Comparison of ENCODE assay signal across 21 cellular contexts in the genomic region with DNA sequence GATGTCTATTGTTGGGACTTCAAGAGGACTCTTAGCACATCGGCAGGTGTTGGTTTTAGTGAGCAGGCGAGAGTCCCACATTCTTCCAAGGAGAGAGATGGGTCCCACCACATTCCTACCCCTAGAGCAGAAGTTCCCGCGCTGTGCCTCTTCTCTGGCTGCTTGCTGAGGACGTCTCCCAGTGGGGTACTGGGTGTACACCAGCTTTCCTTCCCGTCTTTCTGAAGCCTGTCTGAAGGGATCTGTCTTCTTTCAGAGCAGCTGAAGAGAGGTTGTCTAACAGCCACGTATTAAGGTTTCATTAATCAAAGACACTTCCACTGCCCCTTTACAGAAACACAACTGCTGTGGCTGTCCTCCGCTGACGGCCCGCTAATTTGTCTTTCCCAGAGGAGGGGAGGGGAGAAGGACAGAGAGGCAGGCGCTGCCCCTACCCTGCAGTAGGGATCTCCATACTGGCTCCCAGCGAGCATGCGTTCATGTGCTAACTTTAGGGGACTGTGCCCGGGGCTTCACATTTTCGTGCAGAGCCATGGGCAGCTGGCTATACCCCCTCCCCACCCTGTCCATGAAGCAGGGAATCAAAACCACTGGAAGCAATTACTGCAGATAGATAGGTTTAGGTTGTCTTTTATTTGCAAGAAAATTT. TPM values are rescaled to one million over a fixed set of nuclear protein-coding genes. Genes with fewer than 3 reads are reported as not detected.
DNase-seq lines count a peak whose midpoint lies in the region; ATAC-seq and TF ChIP-seq lines count a peak whose summit lies in the region.
"Had no signal": no experiment of that assay in that cellular context is flagged by ENCODE, and none has a peak within 500 bp of the region (broad histone marks: within the 10 kb centered on the region; RNA-seq: fewer than 3 reads in every experiment).

No MANE protein-coding gene starts in this region.

- H3K9me3 Mint-ChIP-seq in Caco-2 (ENCODE audit: unreplicated experiment) (peaks cover 6% of the 10 kb centered on the region), mesothelial cell of epicardium (no peaks in the 10 kb centered on the region)
- no peaks in the 10 kb centered on the region for H3K9me3 Mint-ChIP-seq in stimulated activated naive CD8-positive, alpha-beta T cell treated with anti-CD3 and anti-CD28 coated beads, Interleukin-15, amount 100 ng/mL, for 72 hours
- H3K9me3 Mint-ChIP-seq: CD4-positive, alpha-beta T cell; effector memory CD8-positive, alpha-beta T cell had no signal

- intact Hi-C loops in Caco-2 (cut with micrococcal nuclease; ENCODE audit: unreplicated experiment) = loop anchor here (1.0 to 5.0 kb wide), 12 partner anchors 12 to 147 kb away; no protein-coding TSS in a partner anchor
- intact Hi-C loops in psoas muscle (cut with DNase I) = no loop called here

- peak in 1 of 2 experiments; percentile 73 for TF ChIP-seq CTCF in Caco-2 (IDR thresholded peaks at IDR 0.05; ENCODE audit: insufficient read depth in 1 of 2, low read depth in 1 of 2, low read length in 1 of 2, severe bottlenecking in 1 of 2, unreplicated experiment in 1 of 2)
- no peak for TF ChIP-seq CTCF in psoas muscle (IDR thresholded peaks at IDR 0.05)
- no peak for TF ChIP-seq CTCF in mesothelial cell of epicardium (IDR thresholded peaks at IDR 0.05; ENCODE audit: unreplicated experiment)

- CTCF ChIA-PET in Caco-2 (lab: Charles Lee) = interaction anchor here (0.6 to 3.3 kb wide), 24 partner anchors 9 to 801 kb away, joined by 3 to 37 read pairs (median 4); a partner anchor contains a TSS

- DNase-seq in Caco-2 (peak; percentile 90 to 91), NCI-H2227 treated with DMSO at 0.1 percent for 48 hours (lab: John Stamatoyannopoulos, UW) (peak; percentile 36), iPS-NIHi11 (ENCODE audit: low spot score) (peak; percentile 28), psoas muscle (no peak), mesothelial cell of epicardium (ENCODE audit: low spot score in 2 of 2, unreplicated experiment in 2 of 2) (no peak)
- no peak for DNase-seq in stimulated activated CD4-positive, alpha-beta T cell treated with anti-CD3 and anti-CD28 coated beads, Interleukin-4, amount 100 ng/mL, for 1 hour
- no peak for DNase-seq in stimulated activated naive CD8-positive, alpha-beta T cell treated with anti-CD3 and anti-CD28 coated beads, Interleukin-15, amount 100 ng/mL, for 72 hours
- DNase-seq: activated CD4-positive, alpha-beta T cell treated with anti-CD3 and anti-CD28 coated beads for 36 hours; CD4-positive, alpha-beta T cell; DMS79 treated with DMSO at 0.1 percent for 48 hours; effector memory CD8-positive, alpha-beta T cell; GOT3; heart right ventricle; IMR-90; MM.1S; NCI-H1694 had no signal

- H3K27me3 ChIP-seq in Caco-2 (replicated peaks; ENCODE audit: control insufficient read depth, insufficient read depth, low read length) (no peaks in the 10 kb centered on the region), psoas muscle (ENCODE audit: insufficient read depth in 3 of 3, low read length in 2 of 3) (no peaks in the 10 kb centered on the region)
- H3K27me3 ChIP-seq: heart right ventricle, tibial nerve had no signal

- peaks cover 9% of the 10 kb centered on the region for H3K36me3 Mint-ChIP-seq in Caco-2 (ENCODE audit: insufficient read depth, unreplicated experiment)
- H3K36me3 Mint-ChIP-seq in mesothelial cell of epicardium = no peaks in the 10 kb centered on the region

- peak overlapping the region; percentile 83 for H3K27ac Mint-ChIP-seq in Caco-2 (ENCODE audit: unreplicated experiment)
- no peak overlapping the region for H3K27ac Mint-ChIP-seq in mesothelial cell of epicardium
- no peak overlapping the region for H3K27ac Mint-ChIP-seq in stimulated activated naive CD8-positive, alpha-beta T cell treated with anti-CD3 and anti-CD28 coated beads, Interleukin-15, amount 100 ng/mL, for 72 hours
- H3K27ac Mint-ChIP-seq: activated CD4-positive, alpha-beta T cell treated with anti-CD3 and anti-CD28 coated beads for 36 hours; CD4-positive, alpha-beta T cell had no signal

- H3K36me3 ChIP-seq in Caco-2 (ENCODE audit: control insufficient read depth, insufficient read depth, low read length) (no peaks in the 10 kb centered on the region), psoas muscle (ENCODE audit: insufficient read depth in 1 of 2, low read depth in 1 of 2) (no peaks in the 10 kb centered on the region)
- H3K36me3 ChIP-seq: heart right ventricle had no signal

- 45 to 67% (median 50%) methylated on average over 15 of the region's 15 CpGs for WGBS in psoas muscle, 3 donors

- POLR2A ChIA-PET in Caco-2 (lab: Charles Lee) = interaction anchor here (0.6 to 2.1 kb wide), 2 partner anchors 37 to 243 kb away, joined by 7 to 12 read pairs; no protein-coding TSS in a partner anchor

- H3K4me1 Mint-ChIP-seq in Caco-2 (ENCODE audit: low read depth, unreplicated experiment) (peaks cover 47% of the 10 kb centered on the region), mesothelial cell of epicardium (peaks cover 28% of the 10 kb centered on the region)
- H3K4me1 Mint-ChIP-seq in stimulated activated naive CD8-positive, alpha-beta T cell treated with anti-CD3 and anti-CD28 coated beads, Interleukin-15, amount 100 ng/mL, for 72 hours = peaks cover 14% of the 10 kb centered on the region

- ATAC-seq in psoas muscle (peak; percentile 24 to 49 (median 38)), HG03521 (IDR thresholded peaks at IDR 0.05; ENCODE audit: unreplicated experiment) (no peak)
- ATAC-seq in stimulated activated naive CD8-positive, alpha-beta T cell treated with anti-CD3 and anti-CD28 coated beads, Interleukin-15, amount 100 ng/mL, for 72 hours = no peak
- ATAC-seq: activated CD4-positive, alpha-beta T cell treated with anti-CD3 and anti-CD28 coated beads for 36 hours; effector memory CD8-positive, alpha-beta T cell had no signal

- H3K27me3 Mint-ChIP-seq in Caco-2 (ENCODE audit: insufficient read depth, unreplicated experiment) = no peaks in the 10 kb centered on the region
- H3K27me3 Mint-ChIP-seq in mesothelial cell of epicardium (ENCODE audit: low read depth) = peaks cover 82% of the 10 kb centered on the region
- H3K27me3 Mint-ChIP-seq in stimulated activated naive CD8-positive, alpha-beta T cell treated with anti-CD3 and anti-CD28 coated beads, Interleukin-15, amount 100 ng/mL, for 72 hours = peaks cover 31% of the 10 kb centered on the region

- H3K4me1 ChIP-seq in Caco-2 (peaks cover 63% of the 10 kb centered on the region), psoas muscle (peaks cover 89% of the 10 kb centered on the region)

- BruUV-seq in Caco-2 (replicated peaks; lab: Mats Ljungman, UMichigan) = no TSS peak

- H3K9me3 ChIP-seq in Caco-2 (no peaks in the 10 kb centered on the region), psoas muscle (no peaks in the 10 kb centered on the region)
- H3K9me3 ChIP-seq: heart right ventricle, tibial nerve had no signal

- H3K27ac ChIP-seq in psoas muscle = peak overlapping the region; percentile 99
- H3K27ac ChIP-seq: parathyroid adenoma had no signal

- H3K4me3 ChIP-seq in Caco-2 (ENCODE audit: low read depth, low read length) (no peak overlapping the region), psoas muscle (peak overlapping the region; percentile 10)
- H3K4me3 ChIP-seq: heart right ventricle, tibial nerve had no signal

- H3K4me3 Mint-ChIP-seq in Caco-2 (ENCODE audit: unreplicated experiment) (peak overlapping the region; percentile 12), mesothelial cell of epicardium (no peak overlapping the region)
- no peak overlapping the region for H3K4me3 Mint-ChIP-seq in stimulated activated naive CD8-positive, alpha-beta T cell treated with anti-CD3 and anti-CD28 coated beads, Interleukin-15, amount 100 ng/mL, for 72 hours
- H3K4me3 Mint-ChIP-seq: activated CD4-positive, alpha-beta T cell treated with anti-CD3 and anti-CD28 coated beads for 36 hours; CD4-positive, alpha-beta T cell; effector memory CD8-positive, alpha-beta T cell had no signal

RNA-seq across cellular contexts. Expression of a gene that starts 56.0 kb away (rescaled TPM):
- total RNA-seq in Caco-2 (2022) (10.6 and 12.7 TPM in 2 replicates), psoas muscle (100 to 1,000 TPM in 3 of 4 donors, 10 to 100 TPM in 1; 11.7 to 299 (median 183) TPM), mesothelial cell of epicardium (not detected in 3 replicates)
- polyA plus RNA-seq in psoas muscle = 10 to 100 TPM; 12.0 to 89.8 (median 45.2) TPM
- total RNA-seq: fibroblast of lung, IMR-90 had no signal
- polyA plus RNA-seq: AG04450, fibroblast of lung, IMR-90 had no signal

Comparison
In these comparisons a context has a peak if more than half of its experiments do, and no peak if none do; other contexts are left out.
1. DNase-seq: peak in Caco-2 (2 of 2), NCI-H2227 treated with DMSO at 0.1 percent for 48 hours (single experiment) and iPS-NIHi11 (single experiment); none in psoas muscle (0 of 2), mesothelial cell of epicardium (0 of 2), stimulated activated CD4-positive, alpha-beta T cell treated with anti-CD3 and anti-CD28 coated beads, Interleukin-4, amount 100 ng/mL, for 1 hour (single experiment) and stimulated activated naive CD8-positive, alpha-beta T cell treated with anti-CD3 and anti-CD28 coated beads, Interleukin-15, amount 100 ng/mL, for 72 hours (0 of 2).
2. ATAC-seq: peak in psoas muscle (4 of 4); none in HG03521 (single experiment) and stimulated activated naive CD8-positive, alpha-beta T cell treated with anti-CD3 and anti-CD28 coated beads, Interleukin-15, amount 100 ng/mL, for 72 hours (single experiment).
3. RNA of a gene that starts 56.0 kb away (total RNA-seq): 11.7 to 299 TPM in psoas muscle and 10.6 to 12.7 TPM in Caco-2; not detected in mesothelial cell of epicardium; every median in the first group is over 10 times any median in the second.